11 cellular contexts compared by ENCODE assay signal in the genomic region with DNA sequence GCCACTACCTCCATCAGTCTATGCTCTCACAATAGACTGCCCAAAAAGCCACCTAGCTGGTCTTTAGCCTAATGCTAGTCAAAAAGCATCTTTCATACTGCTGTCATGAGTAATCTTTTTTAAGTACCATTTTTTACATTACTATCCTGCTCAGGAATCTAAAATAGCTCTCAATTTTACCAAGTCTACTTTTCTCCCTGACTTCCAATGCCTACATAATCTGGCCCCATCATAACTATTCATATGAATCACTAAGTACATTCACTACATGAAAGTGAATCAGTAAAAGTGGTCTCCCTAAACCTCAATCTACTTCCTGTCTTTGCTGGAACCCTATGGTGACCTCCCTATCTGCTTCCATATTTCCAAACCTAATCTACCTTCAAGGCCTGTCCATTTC.
A peak's percentile ranks its signal among the peaks of the same experiment; 100 is the strongest.
DNase-seq lines count a peak whose midpoint lies in the region; ATAC-seq and TF ChIP-seq lines count a peak whose summit lies in the region.
"Had no signal": no experiment of that assay in that cellular context is flagged by ENCODE, and none has a peak within 500 bp of the region (broad histone marks: within the 10 kb centered on the region; RNA-seq: fewer than 3 reads in every experiment).

No MANE protein-coding gene starts in this region.

- no peaks in the 10 kb centered on the region for H3K36me3 ChIP-seq in Caco-2 (ENCODE audit: control insufficient read depth, insufficient read depth, low read length)

- intact Hi-C loops in Caco-2 (cut with micrococcal nuclease; ENCODE audit: unreplicated experiment): no loop called here

- in situ Hi-C loops in astrocyte of the spinal cord (cut with HindIII; ENCODE audit: low sequenced_read_pairs): no loop called here

- no peaks in the 10 kb centered on the region for H3K9me3 Mint-ChIP-seq in activated T-cell treated with anti-CD3 and anti-CD28 coated beads, Interleukin-2, amount 50 U/mL, for 4 hours
- no peaks in the 10 kb centered on the region for H3K9me3 Mint-ChIP-seq in stimulated activated memory B cell treated with anti-CD40 and anti-IgM and Interleukin-4, amounts not matched to agents 10 μg/mL and 1 μg/mL and 100 μg/mL, for 72 hours
- no peaks in the 10 kb centered on the region for H3K9me3 Mint-ChIP-seq in Caco-2 (ENCODE audit: unreplicated experiment)
- H3K9me3 Mint-ChIP-seq: naive thymus-derived CD8-positive, alpha-beta T cell had no signal

- H3K4me1 Mint-ChIP-seq in activated T-cell treated with anti-CD3 and anti-CD28 coated beads, Interleukin-2, amount 50 U/mL, for 4 hours (ENCODE audit: low read depth): peaks cover 9% of the 10 kb centered on the region
- peaks cover 11% of the 10 kb centered on the region for H3K4me1 Mint-ChIP-seq in stimulated activated memory B cell treated with anti-CD40 and anti-IgM and Interleukin-4, amounts not matched to agents 10 μg/mL and 1 μg/mL and 100 μg/mL, for 72 hours
- H3K4me1 Mint-ChIP-seq in Caco-2 (ENCODE audit: low read depth, unreplicated experiment): no peaks in the 10 kb centered on the region

- no peak overlapping the region for H3K4me3 Mint-ChIP-seq in activated T-cell treated with anti-CD3 and anti-CD28 coated beads, Interleukin-2, amount 50 U/mL, for 4 hours
- H3K4me3 Mint-ChIP-seq in stimulated activated memory B cell treated with anti-CD40 and anti-IgM and Interleukin-4, amounts not matched to agents 10 μg/mL and 1 μg/mL and 100 μg/mL, for 72 hours: no peak overlapping the region
- H3K4me3 Mint-ChIP-seq in Caco-2 (ENCODE audit: unreplicated experiment): no peak overlapping the region
- H3K4me3 Mint-ChIP-seq: naive thymus-derived CD8-positive, alpha-beta T cell had no signal

- BruUV-seq in Caco-2 (replicated peaks; lab: Mats Ljungman, UMichigan): no TSS peak

- CTCF ChIA-PET in Caco-2 (lab: Charles Lee): no interaction called here

- peaks cover 18% of the 10 kb centered on the region for H3K36me3 Mint-ChIP-seq in activated T-cell treated with anti-CD3 and anti-CD28 coated beads, Interleukin-2, amount 50 U/mL, for 4 hours (ENCODE audit: insufficient read depth)
- H3K36me3 Mint-ChIP-seq in stimulated activated memory B cell treated with anti-CD40 and anti-IgM and Interleukin-4, amounts not matched to agents 10 μg/mL and 1 μg/mL and 100 μg/mL, for 72 hours: peaks cover 36% of the 10 kb centered on the region
- peaks cover 39% of the 10 kb centered on the region for H3K36me3 Mint-ChIP-seq in Caco-2 (ENCODE audit: insufficient read depth, unreplicated experiment)

- peak overlapping the region; percentile 44 for H3K27ac Mint-ChIP-seq in stimulated activated memory B cell treated with anti-CD40 and anti-IgM and Interleukin-4, amounts not matched to agents 10 μg/mL and 1 μg/mL and 100 μg/mL, for 72 hours
- H3K27ac Mint-ChIP-seq in Caco-2 (ENCODE audit: unreplicated experiment): no peak overlapping the region

- DNase-seq in activated T-cell treated with anti-CD3 and anti-CD28 coated beads, Interleukin-2, amount 50 U/mL, for 4 hours: no peak
- no peak for DNase-seq in activated T-cell treated with anti-CD3 and anti-CD28 coated beads, Interleukin-2, amount 50 U/mL, for 1 hour
- DNase-seq in HT1080 (ENCODE audit: low read depth) (peak; percentile 81), astrocyte of the spinal cord (ENCODE audit: low read depth, low spot score) (peak; percentile 55), Caco-2 (no peak), NCI-H128 (lab: John Stamatoyannopoulos, UW; ENCODE audit: unreplicated experiment) (no peak)
- DNase-seq: erythroblast; naive thymus-derived CD8-positive, alpha-beta T cell had no signal

- no peaks in the 10 kb centered on the region for H3K4me1 ChIP-seq in Caco-2

- H3K27me3 Mint-ChIP-seq in activated T-cell treated with anti-CD3 and anti-CD28 coated beads, Interleukin-2, amount 50 U/mL, for 4 hours (ENCODE audit: low read depth): no peaks in the 10 kb centered on the region
- H3K27me3 Mint-ChIP-seq in stimulated activated memory B cell treated with anti-CD40 and anti-IgM and Interleukin-4, amounts not matched to agents 10 μg/mL and 1 μg/mL and 100 μg/mL, for 72 hours: no peaks in the 10 kb centered on the region
- no peaks in the 10 kb centered on the region for H3K27me3 Mint-ChIP-seq in Caco-2 (ENCODE audit: insufficient read depth, unreplicated experiment)
- H3K27me3 Mint-ChIP-seq: naive thymus-derived CD8-positive, alpha-beta T cell had no signal

- POLR2A ChIA-PET in Caco-2 (lab: Charles Lee): no interaction called here

- ATAC-seq in activated T-cell treated with anti-CD3 and anti-CD28 coated beads, Interleukin-2, amount 50 U/mL, for 4 hours: peak; percentile 46 to 63
- ATAC-seq in stimulated activated memory B cell treated with anti-CD40 and anti-IgM and Interleukin-4, amounts not matched to agents 10 μg/mL and 1 μg/mL and 100 μg/mL, for 72 hours: no peak
- no peak for ATAC-seq in HG02798 (IDR thresholded peaks at IDR 0.05; ENCODE audit: poor library complexity, unreplicated experiment)
- ATAC-seq: naive thymus-derived CD8-positive, alpha-beta T cell had no signal

- TF ChIP-seq CTCF in astrocyte of the spinal cord (IDR thresholded peaks at IDR 0.05; ENCODE audit: low read depth, low read length) (no peak), Caco-2 (IDR thresholded peaks at IDR 0.05; ENCODE audit: insufficient read depth in 1 of 2, low read depth in 1 of 2, low read length in 1 of 2, severe bottlenecking in 1 of 2, unreplicated experiment in 1 of 2) (no peak)

- H3K27me3 ChIP-seq in Caco-2 (replicated peaks; ENCODE audit: control insufficient read depth, insufficient read depth, low read length): no peaks in the 10 kb centered on the region

- no peaks in the 10 kb centered on the region for H3K9me3 ChIP-seq in Caco-2

- H3K4me3 ChIP-seq in astrocyte of the spinal cord (ENCODE audit: low read depth, low read length) (no peak overlapping the region), Caco-2 (ENCODE audit: low read depth, low read length) (no peak overlapping the region)
- H3K4me3 ChIP-seq: skin epidermis had no signal

Comparison
In these comparisons a context has a peak if more than half of its experiments do, and no peak if none do; other contexts are left out.
1. ATAC-seq: peak in activated T-cell treated with anti-CD3 and anti-CD28 coated beads, Interleukin-2, amount 50 U/mL, for 4 hours (2 of 2); none in stimulated activated memory B cell treated with anti-CD40 and anti-IgM and Interleukin-4, amounts not matched to agents 10 μg/mL and 1 μg/mL and 100 μg/mL, for 72 hours (single experiment) and HG02798 (single experiment).
2. DNase-seq: peak in HT1080 (single experiment) and astrocyte of the spinal cord (single experiment); none in activated T-cell treated with anti-CD3 and anti-CD28 coated beads, Interleukin-2, amount 50 U/mL, for 4 hours (single experiment), activated T-cell treated with anti-CD3 and anti-CD28 coated beads, Interleukin-2, amount 50 U/mL, for 1 hour (single experiment), Caco-2 (0 of 2) and NCI-H128 (single experiment).